11 cellular contexts compared by ENCODE assay signal in genomic region chr1:68112835-68113243, GRCh38.
DNase-seq lines count a peak whose midpoint lies in the region; ATAC-seq, FAIRE-seq and TF ChIP-seq lines count a peak whose summit lies in the region.
"Had no signal": no experiment of that assay in that cellular context is flagged by ENCODE, and none has a peak within 500 bp of the region (broad histone marks: within the 10 kb centered on the region; RNA-seq: fewer than 3 reads in every experiment).

No MANE protein-coding gene starts in this region.

- FAIRE-seq in K562 (lab: Jason Lieb, UNC) = no peak

- H2AFZ ChIP-seq in K562 (ENCODE audit: low read depth, low read length) = no peak overlapping the region

- ATAC-seq in K562 = no peak
- ATAC-seq in right cardiac atrium = peak; percentile 64 to 68
- ATAC-seq in HG03342 (IDR thresholded peaks at IDR 0.05; ENCODE audit: unreplicated experiment) = no peak
- ATAC-seq in GM21723 (IDR thresholded peaks at IDR 0.05; ENCODE audit: unreplicated experiment) = no peak
- ATAC-seq: activated CD8-positive, alpha-beta memory T cell treated with anti-CD3 and anti-CD28 coated beads, Interleukin-2, amount 10 ng/mL, durations not matched to agents 7 days and 5 days had no signal

- no peaks in the 10 kb centered on the region for H3K9me1 ChIP-seq in K562 (ENCODE audit: control insufficient read depth, insufficient read depth, low read length)

- no peak overlapping the region for H3K4me2 ChIP-seq in K562 (ENCODE audit: insufficient read depth, low read length)

- TF ChIP-seq CTCF in K562 (IDR thresholded peaks at IDR 0.05 in 2 of 3, conservative IDR thresholded peaks at IDR 0.05 in 1 of 3; ENCODE audit: insufficient read depth in 2 of 3, low read depth in 1 of 3, low read length in 3 of 3) (no peak), spleen (IDR thresholded peaks at IDR 0.05 in 8 of 11, conservative IDR thresholded peaks at IDR 0.05 in 3 of 11) (no peak)

- CTCF ChIA-PET in K562 (lab: Yijun Ruan, JAX; ENCODE audit: low intra/inter-chr PET ratio) = interaction anchor here (0.6 to 3.1 kb wide), 2 partner anchors 260 to 580 kb away, joined by 4 to 37 read pairs; no protein-coding TSS in a partner anchor

- intact Hi-C loops in K562 (cut with micrococcal nuclease) = loop anchor here (1.0 to 5.0 kb wide), 4 partner anchors 51 to 581 kb away; no protein-coding TSS in a partner anchor
- intact Hi-C loops in right cardiac atrium (cut with DNase I) = loop anchor here (5.0 to 10.0 kb wide), 3 partner anchors 261 to 346 kb away; no protein-coding TSS in a partner anchor
- intact Hi-C loops in spleen (cut with DNase I; ENCODE audit: low total_unique reads) = loop anchor here (10.0 kb wide), 3 partner anchors 258 to 1622 kb away; no protein-coding TSS in a partner anchor

- TF ChIP-seq POLR2A in K562 (conservative IDR thresholded peaks at IDR 0.05) (no peak), spleen (IDR thresholded peaks at IDR 0.05) (no peak)

- H3K4me1 ChIP-seq in K562 (replicated peaks in 1 of 2; ENCODE audit: control insufficient read depth in 2 of 2, insufficient read depth in 2 of 2, low read length in 2 of 2) (no peaks in the 10 kb centered on the region), right cardiac atrium (ENCODE audit: control insufficient read depth, insufficient read depth, low read length) (peaks cover 7% of the 10 kb centered on the region), spleen (peaks cover 0 to 17% (median 8%) of the 10 kb centered on the region in 6 donors)

- POLR2A ChIA-PET in K562 (lab: Yijun Ruan, JAX) = no interaction called here

- TF ChIP-seq RAD21 in K562 (CRISPR knock-in tag; conservative IDR thresholded peaks at IDR 0.05 in 1 of 2, IDR thresholded peaks at IDR 0.05 in 1 of 2) = no peak

- no peak for TF ChIP-seq EP300 in K562 (IDR thresholded peaks at IDR 0.05; ENCODE audit: low read length)

- H3K27ac ChIP-seq in K562 (ENCODE audit: extremely low read depth, low read depth, low read length) (no peak overlapping the region), right cardiac atrium (ENCODE audit: low read length) (no peak overlapping the region), spleen (peak overlapping the region in 4 of 8 donors; percentile 23 to 51 (median 40))
- H3K27ac ChIP-seq: BLaER1 treated with 17β-estradiol and CSF1 and Interleukin-3, amounts not matched to agents 10 nM and 100 nM had no signal

- H3K36me3 ChIP-seq in K562 (ENCODE audit: control insufficient read depth, insufficient read depth, low read length) (no peaks in the 10 kb centered on the region), spleen (no peaks in the 10 kb centered on the region)
- H3K36me3 ChIP-seq: BLaER1 treated with 17β-estradiol and CSF1 and Interleukin-3, amounts not matched to agents 10 nM and 100 nM had no signal

- H3K9me3 ChIP-seq in K562 (replicated peaks; ENCODE audit: control insufficient read depth, insufficient read depth, low read depth, low read length) (no peaks in the 10 kb centered on the region), right cardiac atrium (ENCODE audit: control insufficient read depth, low read length) (no peaks in the 10 kb centered on the region), spleen (no peaks in the 10 kb centered on the region)
- H3K9me3 ChIP-seq: BLaER1 treated with 17β-estradiol and CSF1 and Interleukin-3, amounts not matched to agents 10 nM and 100 nM had no signal

- in situ Hi-C loops in K562 (cut with MboI) = loop anchor here (5.0 to 25.0 kb wide), 3 partner anchors 261 to 1624 kb away; no protein-coding TSS in a partner anchor

- H3K79me2 ChIP-seq in K562 (ENCODE audit: control insufficient read depth, insufficient read depth, low read length) = no peaks in the 10 kb centered on the region

- DNase-seq in A172 (ENCODE audit: low spot score) = peak; percentile 89
- DNase-seq in HS-27A (ENCODE audit: low read depth) = peak; percentile 83
- no peak for DNase-seq in K562 (ENCODE audit: extremely low read depth in 1 of 4, low spot score in 3 of 4)
- DNase-seq in right cardiac atrium = peak; percentile 41 to 76 (median 63)
- no peak for DNase-seq in 8988T
- no peak for DNase-seq in spleen
- DNase-seq: activated CD8-positive, alpha-beta memory T cell treated with anti-CD3 and anti-CD28 coated beads, Interleukin-2, amount 10 ng/mL, durations not matched to agents 7 days and 5 days; SIG-M5 had no signal

- H4K20me1 ChIP-seq in K562 (replicated peaks; ENCODE audit: control insufficient read depth, insufficient read depth, low read length) = no peaks in the 10 kb centered on the region
- H4K20me1 ChIP-seq: BLaER1 treated with 17β-estradiol and CSF1 and Interleukin-3, amounts not matched to agents 10 nM and 100 nM had no signal

- H3K9ac ChIP-seq in K562 (ENCODE audit: insufficient read depth in 1 of 2, low read depth in 2 of 2, low read length in 2 of 2) = no peak overlapping the region
- H3K9ac ChIP-seq: BLaER1 treated with 17β-estradiol and CSF1 and Interleukin-3, amounts not matched to agents 10 nM and 100 nM had no signal

- WGBS in K562 (ENCODE audit: insufficient coverage, low coverage, missing lambda C conversion rate) = 3% methylated on average over 7 of the region's 7 CpGs
- WGBS in right cardiac atrium = 24% methylated on average over 7 of the region's 7 CpGs
- 39 to 60% (median 53%) methylated on average over 7 of the region's 7 CpGs for WGBS in spleen, 5 donors

- H3K4me3 ChIP-seq in K562 = no peak overlapping the region
- H3K4me3 ChIP-seq in right cardiac atrium (ENCODE audit: low read length) = no peak overlapping the region
- H3K4me3 ChIP-seq in spleen = no peak overlapping the region
- H3K4me3 ChIP-seq: BLaER1 treated with 17β-estradiol and CSF1 and Interleukin-3, amounts not matched to agents 10 nM and 100 nM had no signal

- H3K27me3 ChIP-seq in K562 (ENCODE audit: control insufficient read depth in 2 of 2, insufficient read depth in 2 of 2, low read length in 2 of 2) (peaks cover 0 to 4% of the 10 kb centered on the region in 2 experiments; a peak in 1 of 5 replicates), right cardiac atrium (ENCODE audit: control insufficient read depth, insufficient read depth) (no peaks in the 10 kb centered on the region), spleen (replicated peaks in 1 of 7) (no peaks in the 10 kb centered on the region)
- H3K27me3 ChIP-seq: BLaER1 treated with 17β-estradiol and CSF1 and Interleukin-3, amounts not matched to agents 10 nM and 100 nM had no signal

- no TSS peak for BruUV-seq in K562 (replicated peaks; lab: Mats Ljungman, UMichigan)

TF ChIP-seq in K562, 482 proteins besides CTCF, POLR2A, EP300 and RAD21:
- no peak for TF ChIP-seq NBN (IDR thresholded peaks at IDR 0.05; ENCODE audit: low read depth)
- TF ChIP-seq FOSL1 (tag; conservative IDR thresholded peaks at IDR 0.05) = peak; percentile 44; the same call in 1 of the 2 replicates

Comparison
In these comparisons a context has a peak if more than half of its experiments do, and no peak if none do; other contexts are left out.
1. DNase-seq: peak in A172 (single experiment), HS-27A (single experiment) and right cardiac atrium (3 of 3); none in K562 (0 of 4), 8988T (single experiment) and spleen (single experiment).
2. ATAC-seq: peak in right cardiac atrium (2 of 2); none in K562 (single experiment), HG03342 (single experiment) and GM21723 (single experiment).